11 cellular contexts compared by ENCODE assay signal in genomic region chr4:146450524-146450923, GRCh38.
DNase-seq lines count a peak whose midpoint lies in the region; ATAC-seq and TF ChIP-seq lines count a peak whose summit lies in the region.
"Had no signal": no experiment of that assay in that cellular context is flagged by ENCODE, and none has a peak within 500 bp of the region (broad histone marks: within the 10 kb centered on the region; RNA-seq: fewer than 3 reads in every experiment).

No MANE protein-coding gene starts in this region.

- H3K36me3 Mint-ChIP-seq in activated CD4-positive, alpha-beta memory T cell treated with anti-CD3 and anti-CD28 coated beads for 36 hours = peaks cover 16% of the 10 kb centered on the region
- H3K36me3 Mint-ChIP-seq in activated CD4-positive, alpha-beta memory T cell treated with anti-CD3 and anti-CD28 coated beads, Interleukin-2, amount 10 ng/mL, durations not matched to agents 7 days and 5 days (ENCODE audit: low read depth) = peaks cover 22% of the 10 kb centered on the region
- H3K36me3 Mint-ChIP-seq in stimulated activated memory B cell treated with anti-CD40 and anti-IgM and Interleukin-4, amounts not matched to agents 10 μg/mL and 1 μg/mL and 100 μg/mL, for 72 hours = peaks cover 14% of the 10 kb centered on the region

- TF ChIP-seq EP300 in ovary (IDR thresholded peaks at IDR 0.05) = no peak

- CTCF ChIA-PET in activated CD4-positive, alpha-beta memory T cell treated with anti-CD3 and anti-CD28 coated beads for 36 hours (lab: Charles Lee) = no interaction called here
- CTCF ChIA-PET in activated CD4-positive, alpha-beta memory T cell treated with anti-CD3 and anti-CD28 coated beads, Interleukin-2, amount 10 ng/mL, durations not matched to agents 7 days and 5 days (lab: Charles Lee) = no interaction called here

- POLR2A ChIA-PET in activated CD4-positive, alpha-beta memory T cell treated with anti-CD3 and anti-CD28 coated beads for 36 hours (lab: Charles Lee) = no interaction called here
- POLR2A ChIA-PET in activated CD4-positive, alpha-beta memory T cell treated with anti-CD3 and anti-CD28 coated beads, Interleukin-2, amount 10 ng/mL, durations not matched to agents 7 days and 5 days (lab: Charles Lee) = no interaction called here

- H3K36me3 ChIP-seq in KMS-11 (ENCODE audit: insufficient read depth) = no peaks in the 10 kb centered on the region
- H3K36me3 ChIP-seq in ovary = no peaks in the 10 kb centered on the region

- H3K27ac ChIP-seq in KMS-11 (peak overlapping the region; percentile 23), ovary (no peak overlapping the region)
- H3K27ac ChIP-seq: hepatocyte, suprapubic skin had no signal

- no peak for TF ChIP-seq CTCF in KMS-11 (conservative IDR thresholded peaks at IDR 0.05; ENCODE audit: low read depth, low read length)
- TF ChIP-seq CTCF in ovary (IDR thresholded peaks at IDR 0.05) = no peak

- H3K4me3 Mint-ChIP-seq in activated CD4-positive, alpha-beta memory T cell treated with anti-CD3 and anti-CD28 coated beads for 36 hours = no peak overlapping the region
- H3K4me3 Mint-ChIP-seq in activated CD4-positive, alpha-beta memory T cell treated with anti-CD3 and anti-CD28 coated beads, Interleukin-2, amount 10 ng/mL, durations not matched to agents 7 days and 5 days = no peak overlapping the region
- H3K4me3 Mint-ChIP-seq in stimulated activated memory B cell treated with anti-CD40 and anti-IgM and Interleukin-4, amounts not matched to agents 10 μg/mL and 1 μg/mL and 100 μg/mL, for 72 hours = no peak overlapping the region

- peak; percentile 31 for DNase-seq in activated CD4-positive, alpha-beta memory T cell treated with anti-CD3 and anti-CD28 coated beads for 36 hours
- no peak for DNase-seq in activated CD4-positive, alpha-beta memory T cell treated with anti-CD3 and anti-CD28 coated beads, Interleukin-2, amount 10 ng/mL, durations not matched to agents 7 days and 5 days
- DNase-seq in EL (no peak), ovary (no peak), NCI-H2171 treated with DMSO at 0.1 percent for 48 hours (lab: John Stamatoyannopoulos, UW) (no peak)
- DNase-seq: activated effector memory CD4-positive, alpha-beta T cell treated with anti-CD3 and anti-CD28 coated beads, Interleukin-2, amount 50 U/mL, for 16 hours had no signal

- peaks cover 8% of the 10 kb centered on the region for H3K9me3 Mint-ChIP-seq in activated CD4-positive, alpha-beta memory T cell treated with anti-CD3 and anti-CD28 coated beads for 36 hours
- H3K9me3 Mint-ChIP-seq in activated CD4-positive, alpha-beta memory T cell treated with anti-CD3 and anti-CD28 coated beads, Interleukin-2, amount 10 ng/mL, durations not matched to agents 7 days and 5 days = peaks cover 10% of the 10 kb centered on the region
- H3K9me3 Mint-ChIP-seq in stimulated activated memory B cell treated with anti-CD40 and anti-IgM and Interleukin-4, amounts not matched to agents 10 μg/mL and 1 μg/mL and 100 μg/mL, for 72 hours = peaks cover 11% of the 10 kb centered on the region

- H3K9ac ChIP-seq in KMS-11 = no peak overlapping the region

- H3K4me1 ChIP-seq in KMS-11 (ENCODE audit: low read depth, poor library complexity, severe bottlenecking) (peaks cover 16% of the 10 kb centered on the region), ovary (ENCODE audit: insufficient read depth) (no peaks in the 10 kb centered on the region)
- H3K4me1 ChIP-seq: suprapubic skin had no signal

- H2AFZ ChIP-seq in KMS-11 (ENCODE audit: low read depth) = no peak overlapping the region
- H2AFZ ChIP-seq: hepatocyte had no signal

- H3K79me2 ChIP-seq in KMS-11 (ENCODE audit: insufficient read depth, low read depth) = no peaks in the 10 kb centered on the region
- H3K79me2 ChIP-seq: hepatocyte had no signal

- peak overlapping the region; percentile 31 for H3K27ac Mint-ChIP-seq in activated CD4-positive, alpha-beta memory T cell treated with anti-CD3 and anti-CD28 coated beads for 36 hours
- H3K27ac Mint-ChIP-seq in activated CD4-positive, alpha-beta memory T cell treated with anti-CD3 and anti-CD28 coated beads, Interleukin-2, amount 10 ng/mL, durations not matched to agents 7 days and 5 days = no peak overlapping the region
- H3K27ac Mint-ChIP-seq in stimulated activated memory B cell treated with anti-CD40 and anti-IgM and Interleukin-4, amounts not matched to agents 10 μg/mL and 1 μg/mL and 100 μg/mL, for 72 hours = peak overlapping the region; percentile 54

- H3K27me3 ChIP-seq in KMS-11 (ENCODE audit: insufficient read depth, low read depth) (no peaks in the 10 kb centered on the region), ovary (no peaks in the 10 kb centered on the region)
- H3K27me3 ChIP-seq: hepatocyte, suprapubic skin had no signal

- intact Hi-C loops in activated CD4-positive, alpha-beta memory T cell treated with anti-CD3 and anti-CD28 coated beads for 36 hours (cut with micrococcal nuclease) = loop anchor here (1.0 to 10.0 kb wide), 3 partner anchors 8 to 106 kb away; no protein-coding TSS in a partner anchor
- intact Hi-C loops in ovary (cut with DNase I) = no loop called here

- H3K4me2 ChIP-seq in KMS-11 = peak overlapping the region; percentile 14; the same call in 1 of the 2 replicates
- H3K4me2 ChIP-seq: hepatocyte had no signal

- no peaks in the 10 kb centered on the region for H3K27me3 Mint-ChIP-seq in activated CD4-positive, alpha-beta memory T cell treated with anti-CD3 and anti-CD28 coated beads for 36 hours
- no peaks in the 10 kb centered on the region for H3K27me3 Mint-ChIP-seq in activated CD4-positive, alpha-beta memory T cell treated with anti-CD3 and anti-CD28 coated beads, Interleukin-2, amount 10 ng/mL, durations not matched to agents 7 days and 5 days
- H3K27me3 Mint-ChIP-seq in stimulated activated memory B cell treated with anti-CD40 and anti-IgM and Interleukin-4, amounts not matched to agents 10 μg/mL and 1 μg/mL and 100 μg/mL, for 72 hours = no peaks in the 10 kb centered on the region

- ATAC-seq in HG02588 (IDR thresholded peaks at IDR 0.05; ENCODE audit: unreplicated experiment) = peak; percentile 85
- no peak for ATAC-seq in stimulated activated memory B cell treated with anti-CD40 and anti-IgM and Interleukin-4, amounts not matched to agents 10 μg/mL and 1 μg/mL and 100 μg/mL, for 72 hours

- H3K9me3 ChIP-seq in ovary = no peaks in the 10 kb centered on the region
- H3K9me3 ChIP-seq: suprapubic skin had no signal

- no peak for TF ChIP-seq POLR2A in ovary (IDR thresholded peaks at IDR 0.05)

- H3K4me1 Mint-ChIP-seq in activated CD4-positive, alpha-beta memory T cell treated with anti-CD3 and anti-CD28 coated beads for 36 hours (ENCODE audit: low read depth) = peaks cover 27% of the 10 kb centered on the region
- H3K4me1 Mint-ChIP-seq in activated CD4-positive, alpha-beta memory T cell treated with anti-CD3 and anti-CD28 coated beads, Interleukin-2, amount 10 ng/mL, durations not matched to agents 7 days and 5 days = peaks cover 20% of the 10 kb centered on the region
- H3K4me1 Mint-ChIP-seq in stimulated activated memory B cell treated with anti-CD40 and anti-IgM and Interleukin-4, amounts not matched to agents 10 μg/mL and 1 μg/mL and 100 μg/mL, for 72 hours = peaks cover 21% of the 10 kb centered on the region

- H3K4me3 ChIP-seq in KMS-11 (IDR thresholded peaks at IDR 0.05; ENCODE audit: insufficient read depth, low read depth, low read length) (no peak overlapping the region), ovary (no peak overlapping the region)
- H3K4me3 ChIP-seq: hepatocyte, suprapubic skin had no signal

- no peaks in the 10 kb centered on the region for H4K20me1 ChIP-seq in KMS-11 (ENCODE audit: insufficient read depth)
